In genomic region chr12:53295070-53295890, GRCh38 we compare ENCODE assay signal across 8 cellular contexts. TPM values are rescaled to one million over a fixed set of nuclear protein-coding genes. Genes with fewer than 3 reads are reported as not detected.
DNase-seq lines count a peak whose midpoint lies in the region; ATAC-seq and TF ChIP-seq lines count a peak whose summit lies in the region.

Gene PFDN5 (plus strand): TSS chr12:53295542. CDS start chr12:53295568, 26 bp downstream.

- peak; percentile 82 for ATAC-seq in GM21423 (IDR thresholded peaks at IDR 0.05; ENCODE audit: unreplicated experiment)

- DNase-seq in Caki2 (ENCODE audit: low read depth) = peak; percentile 91
- peak; percentile 87 for DNase-seq in activated CD8-positive, alpha-beta memory T cell treated with anti-CD3 and anti-CD28 coated beads, Interleukin-2, amount 50 U/mL, for 48 hours
- peak; percentile 84 for DNase-seq in epidermal melanocyte (ENCODE audit: insufficient read length, low spot score)
- DNase-seq in middle frontal gyrus (ENCODE audit: extremely low spot score, low spot score) = peak; percentile 81
- peak; percentile 74 to 79 for DNase-seq in stimulated activated CD8-positive, alpha-beta memory T cell treated with anti-CD3 and anti-CD28 coated beads, Interleukin-2, amount 100 ng/mL, for 48 hours (ENCODE audit: low read depth in 2 of 2)

- H3K4me1 ChIP-seq in HUES6 (ENCODE audit: control insufficient read depth, insufficient read depth, low read length) (peaks cover 10% of the 10 kb centered on the region), OCI-LY3 (ENCODE audit: low read length) (peaks cover 23% of the 10 kb centered on the region)

- H3K9ac ChIP-seq in HUES6 (ENCODE audit: low read length) = peak within 1 kb of the TSS; percentile 90
- H3K9ac ChIP-seq in OCI-LY3 (ENCODE audit: low read length) = peak within 1 kb of the TSS; percentile 92

- H3K27ac ChIP-seq in HUES6 (ENCODE audit: low read depth, low read length) (peak within 1 kb of the TSS; percentile 29; the same call in 1 of the 2 replicates), OCI-LY3 (ENCODE audit: low read length) (peak within 1 kb of the TSS; percentile 54)

- H4K20me1 ChIP-seq in OCI-LY3 (ENCODE audit: insufficient read depth, low read length) = no peaks in the 10 kb centered on the region

- in situ Hi-C loops in Caki2 (cut with HindIII; ENCODE audit: low pct_unique_long_range_greater_than_20kb, low sequenced_read_pairs) = loop anchor here (10.0 kb wide), 1 partner anchor 80 kb away; no protein-coding TSS in a partner anchor

- TF ChIP-seq CTCF in OCI-LY3 (IDR thresholded peaks at IDR 0.05; ENCODE audit: low read depth, low read length) = no peak

- no peaks in the 10 kb centered on the region for H3K27me3 ChIP-seq in HUES6 (ENCODE audit: control insufficient read depth, insufficient read depth, low read length)
- H3K27me3 ChIP-seq in OCI-LY3 (ENCODE audit: low read depth, low read length) = no peaks in the 10 kb centered on the region

- H3K9me3 ChIP-seq in HUES6 (ENCODE audit: control insufficient read depth, insufficient read depth, low read depth, low read length) (no peaks in the 10 kb centered on the region), OCI-LY3 (ENCODE audit: insufficient read depth, low read length) (no peaks in the 10 kb centered on the region)

- H2AFZ ChIP-seq in OCI-LY3 (ENCODE audit: low read depth, low read length) = peak within 1 kb of the TSS; percentile 95

- peak within 1 kb of the TSS; percentile 93 for H3K4me2 ChIP-seq in OCI-LY3 (ENCODE audit: low read length)

- peaks cover 35% of the 10 kb centered on the region for H3K79me2 ChIP-seq in OCI-LY3 (ENCODE audit: low read length)

- H3K4me3 ChIP-seq in HUES6 (ENCODE audit: low read depth, low read length) (peak within 1 kb of the TSS; percentile 99), OCI-LY3 (ENCODE audit: low read length) (peak within 1 kb of the TSS; percentile 95)

- H3K36me3 ChIP-seq in HUES6 (ENCODE audit: control insufficient read depth, insufficient read depth, low read length) (peaks cover 48% of the 10 kb centered on the region), OCI-LY3 (replicated peaks; ENCODE audit: low read depth, low read length) (peaks cover 41% of the 10 kb centered on the region)

RNA-seq across cellular contexts. Expression of gene PFDN5, which starts in this region (rescaled TPM):
- total RNA-seq in Caki2 (2014; rRNA removed; shearing (Covaris generic); ENCODE audit: low replicate concordance) = 537 and 754 TPM in 2 replicates

Comparison
In these comparisons a context has a peak if more than half of its experiments do, and no peak if none do; other contexts are left out.
1. Peak in every context shown above with its lines: DNase-seq, ATAC-seq, H3K4me3 ChIP-seq and H3K27ac ChIP-seq.